In genomic region chr3:49199244-49199899, GRCh38 we compare ENCODE assay signal across 9 cellular contexts.
DNase-seq lines count a peak whose midpoint lies in the region; ATAC-seq and TF ChIP-seq lines count a peak whose summit lies in the region.
"Had no signal": no experiment of that assay in that cellular context is flagged by ENCODE, and none has a peak within 500 bp of the region (broad histone marks: within the 10 kb centered on the region; RNA-seq: fewer than 3 reads in every experiment).

No MANE protein-coding gene starts in this region.

- DNase-seq in AG04449 (ENCODE audit: low read depth, low spot score) (no peak), T1000 (lab: John Stamatoyannopoulos, UW) (peak; percentile 97), foreskin fibroblast (peak; percentile 87 to 88), nucleus accumbens (lab: John Stamatoyannopoulos, UW) (peak in 37 of 56 donors; percentile 2 to 82 (median 26)), NCI-H748 (lab: John Stamatoyannopoulos, UW; ENCODE audit: unreplicated experiment) (no peak), HEK293T (ENCODE audit: extremely low spot score) (no peak)
- no peak for DNase-seq in stimulated activated naive CD4-positive, alpha-beta T cell (lab: John Stamatoyannopoulos, UW)

- POLR2A ChIA-PET in AG04449 (lab: Yijun Ruan, JAX), result no interaction called here
- POLR2A ChIA-PET in HEK293T (lab: Yijun Ruan, JAX), result no interaction called here

- CTCF ChIA-PET in AG04449 (lab: Yijun Ruan, JAX), result interaction anchor here (1.1 kb wide), 1 partner anchor 29 kb away, joined by 3 read pairs; no protein-coding TSS in a partner anchor
- CTCF ChIA-PET in HEK293T (lab: Yijun Ruan, JAX), result no interaction called here

- no peak for ATAC-seq in HG03521 (IDR thresholded peaks at IDR 0.05; ENCODE audit: unreplicated experiment)

- H3K4me3 ChIP-seq in AG04449 (ENCODE audit: low read depth, low read length) (peak overlapping the region; percentile 46), foreskin fibroblast (ENCODE audit: low read depth in 1 of 2, low read length in 2 of 2) (peak overlapping the region; percentile 39 to 48)
- H3K4me3 ChIP-seq: SK-N-MC had no signal

- TF ChIP-seq CTCF in AG04449 (IDR thresholded peaks at IDR 0.05; ENCODE audit: insufficient read depth, low read length, missing control alignments) (no peak), foreskin fibroblast (IDR thresholded peaks at IDR 0.05; ENCODE audit: low read depth, low read length) (no peak)

TF ChIP-seq in HEK293T, 16 proteins besides CTCF, POLR2A, EP300 and RAD21:
- TF ChIP-seq ARNT (IDR thresholded peaks at IDR 0.05) (no peak), FOXA1 (IDR thresholded peaks at IDR 0.05) (no peak), HDGF (IDR thresholded peaks at IDR 0.05; ENCODE audit: borderline replicate concordance) (no peak), LEF1 (IDR thresholded peaks at IDR 0.05; ENCODE audit: borderline replicate concordance) (no peak), ELF4 (IDR thresholded peaks at IDR 0.05) (no peak), FOXK2 (IDR thresholded peaks at IDR 0.05) (no peak), BHLHE40 (IDR thresholded peaks at IDR 0.05; ENCODE audit: borderline replicate concordance) (no peak), FOXM1 (IDR thresholded peaks at IDR 0.05; ENCODE audit: borderline replicate concordance) (no peak), NFRKB (IDR thresholded peaks at IDR 0.05) (no peak)

Comparison
In these comparisons a context has a peak if more than half of its experiments do, and no peak if none do; other contexts are left out.
1. DNase-seq: peak in T1000 (single experiment), foreskin fibroblast (2 of 2) and nucleus accumbens (37 of 56); none in AG04449 (single experiment), NCI-H748 (single experiment), HEK293T (single experiment) and stimulated activated naive CD4-positive, alpha-beta T cell (0 of 6).